Comparison of ENCODE assay signal across 1 cellular context in genomic region chr12:32698285-32698684, GRCh38.
TF ChIP-seq lines count a peak whose summit lies in the region.

No MANE protein-coding gene starts in this region.

TF ChIP-seq in IMR-90, 13 proteins besides CTCF, POLR2A, EP300 and RAD21:
- no peak for TF ChIP-seq RFX5 (IDR thresholded peaks at IDR 0.05; ENCODE audit: low read depth, low read length)
- TF ChIP-seq ELK1 (IDR thresholded peaks at IDR 0.05; ENCODE audit: borderline replicate concordance, low read depth, low read length) = no peak
